Comparison of ENCODE assay signal across 4 cellular contexts in genomic region chr2:172067905-172068304, GRCh38. TPM values are rescaled to one million over a fixed set of nuclear protein-coding genes. Genes with fewer than 3 reads are reported as not detected.
"Had no signal": no experiment of that assay in that cellular context is flagged by ENCODE, and none has a peak within 500 bp of the region (broad histone marks: within the 10 kb centered on the region; RNA-seq: fewer than 3 reads in every experiment).

No MANE protein-coding gene starts in this region.

RNA-seq across cellular contexts. Expression of gene DLX1, which starts 17.4 kb away (rescaled TPM):
- total RNA-seq: GM23338, H1, H7, H9 had no signal
- polyA plus RNA-seq: GM23338 had no signal

RNA-seq across cellular contexts. Expression of gene DLX2, which starts 34.8 kb away (rescaled TPM):
- total RNA-seq: H7, H9 had no signal
- polyA plus RNA-seq: H1 had no signal
